Comparison of ENCODE assay signal across 8 cellular contexts in the genomic region with DNA sequence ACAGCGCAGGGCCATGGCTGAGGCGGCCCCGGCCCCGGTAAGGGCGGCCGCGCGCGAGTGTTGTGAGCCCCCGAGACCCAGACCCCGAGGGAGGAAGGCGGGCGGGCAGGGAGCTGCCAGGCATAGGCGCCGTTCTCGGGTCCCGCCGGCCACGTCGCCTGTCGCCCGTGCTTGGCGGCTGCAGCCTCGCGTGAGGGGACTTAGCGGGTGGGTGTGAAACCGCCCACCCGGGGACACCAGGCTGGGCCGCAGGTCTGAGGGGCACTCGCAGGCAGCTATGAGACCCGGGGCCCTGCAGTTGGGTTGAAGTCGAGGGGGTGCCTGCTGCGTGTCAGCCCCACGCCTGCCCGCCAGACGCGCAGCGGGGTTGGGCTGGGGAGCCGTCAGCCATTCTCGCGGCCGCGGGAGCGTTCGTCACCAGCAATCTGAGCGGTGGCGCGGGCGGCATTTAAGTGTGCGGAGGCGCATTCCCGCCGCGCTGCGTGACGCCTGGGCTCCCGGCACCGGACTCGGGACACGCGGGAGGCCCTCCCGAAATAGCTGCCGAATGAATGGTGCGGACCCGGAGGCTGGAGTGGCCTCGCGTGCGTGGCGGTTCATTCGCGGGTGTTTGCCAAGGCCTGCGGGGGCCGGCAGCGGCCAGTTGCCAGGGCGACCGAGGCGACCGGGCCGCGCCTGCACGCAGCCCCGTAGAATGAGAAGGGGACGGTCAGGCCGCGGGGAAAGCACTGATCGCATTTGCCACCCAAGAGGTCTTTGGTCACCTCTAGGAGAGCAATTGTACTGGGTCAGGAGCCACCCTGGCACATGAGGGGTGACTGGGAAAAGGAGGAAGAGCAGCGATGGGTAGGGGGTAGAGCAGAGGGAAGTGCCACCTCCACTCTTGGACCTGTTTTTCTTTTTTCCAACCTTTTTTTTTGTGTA. TPM values are rescaled to one million over a fixed set of nuclear protein-coding genes. Genes with fewer than 3 reads are reported as not detected.
DNase-seq lines count a peak whose midpoint lies in the region; ATAC-seq and TF ChIP-seq lines count a peak whose summit lies in the region.

No MANE protein-coding gene starts in this region.

- peak; percentile 38 for ATAC-seq in GM19455 (IDR thresholded peaks at IDR 0.05; ENCODE audit: unreplicated experiment)
- ATAC-seq in HG03558 (IDR thresholded peaks at IDR 0.05; ENCODE audit: extremely low read depth, unreplicated experiment) = peak; percentile 10
- ATAC-seq in left cardiac atrium = peak; percentile 64 to 73
- peak; percentile 51 for ATAC-seq in aorta (ENCODE audit: low FRiP score)

- H3K27ac ChIP-seq in SK-N-SH (ENCODE audit: low read depth in 2 of 2, low read length in 1 of 2) (peak overlapping the region; percentile 77 to 78), adipose tissue (ENCODE audit: low read depth, low read length) (peak overlapping the region; percentile 48), aorta (ENCODE audit: low read depth in 1 of 2, low read length in 2 of 2) (peak overlapping the region; percentile 20 to 76)

- CTCF ChIA-PET in SK-N-SH (lab: Yijun Ruan, JAX) = interaction anchor here (0.7 to 7.0 kb wide), 49 partner anchors 9 to 640 kb away, joined by 3 to 83 read pairs (median 4); partner anchors contain the start of genes ZNF282, ZNF425 and ZNF783

- H3K9me3 ChIP-seq in SK-N-SH = no peaks in the 10 kb centered on the region
- H3K9me3 ChIP-seq in aorta (ENCODE audit: control insufficient read depth, low read length) = no peaks in the 10 kb centered on the region

- intact Hi-C loops in left cardiac atrium (cut with DNase I) (loop anchor here in 1 of 2 donors (2.0 kb wide), 1 partner anchor 21 kb away; the partner anchor contains the start of gene ZNF425), posterior cingulate gyrus (cut with DNase I) (loop anchor here (1.0 to 5.0 kb wide), 2 partner anchors 22 to 89 kb away; partner anchors contain the start of genes ZNF212 and ZNF425), aorta (cut with DNase I) (loop anchor here in 1 of 2 donors (1.0 kb wide), 1 partner anchor 21 kb away; no protein-coding TSS in a partner anchor)

- H3K27me3 ChIP-seq in SK-N-SH (ENCODE audit: insufficient read depth) (no peaks in the 10 kb centered on the region), aorta (ENCODE audit: control insufficient read depth in 1 of 2, insufficient read depth in 2 of 2, low read length in 1 of 2) (no peaks in the 10 kb centered on the region)

- peak overlapping the region; percentile 95 for H3K4me2 ChIP-seq in SK-N-SH

- H3K9me2 ChIP-seq in SK-N-SH = no peaks in the 10 kb centered on the region

- H3K36me3 ChIP-seq in SK-N-SH (replicated peaks in 1 of 2; ENCODE audit: control insufficient read depth in 1 of 2, insufficient read depth in 2 of 2, low read length in 1 of 2) (no peaks in the 10 kb centered on the region), aorta (ENCODE audit: control insufficient read depth in 1 of 2, insufficient read depth in 2 of 2, low read length in 1 of 2) (no peaks in the 10 kb centered on the region)

- TF ChIP-seq CTCF in SK-N-SH (IDR thresholded peaks at IDR 0.05) = no peak

- peaks cover 54% of the 10 kb centered on the region for H3K79me2 ChIP-seq in SK-N-SH (ENCODE audit: insufficient read depth)

- H4K20me1 ChIP-seq in SK-N-SH (ENCODE audit: insufficient read depth) = peaks cover 21% of the 10 kb centered on the region

- H3K4me3 ChIP-seq in SK-N-SH (ENCODE audit: low read depth in 2 of 2, low read length in 1 of 2) (peak overlapping the region; percentile 64 to 95), aorta (ENCODE audit: low read length in 2 of 2) (peak overlapping the region; percentile 52 to 79)

- H3K4me1 ChIP-seq in SK-N-SH (ENCODE audit: control insufficient read depth in 1 of 2, insufficient read depth in 2 of 2, low read depth in 1 of 2, low read length in 1 of 2) = no peaks in the 10 kb centered on the region; a peak in 2 of 4 replicates
- no peaks in the 10 kb centered on the region for H3K4me1 ChIP-seq in aorta (ENCODE audit: control insufficient read depth in 1 of 2, insufficient read depth in 2 of 2, low read length in 2 of 2)

- H2AFZ ChIP-seq in SK-N-SH (ENCODE audit: low read depth) = peak overlapping the region; percentile 77

- no peak for TF ChIP-seq RAD21 in SK-N-SH (IDR thresholded peaks at IDR 0.05; ENCODE audit: low read length)

- WGBS in SK-N-SH (ENCODE audit: low lambda C conversion rate) = under 1% methylated on average over 55 of the region's 87 CpGs
- 0 to 1% (median 0%) methylated on average over 75 to 87 of the region's 87 CpGs for WGBS in adipose tissue, 3 donors
- 0% methylated on average over 80 to 87 of the region's 87 CpGs for WGBS in aorta, 2 donors

- TF ChIP-seq EP300 in SK-N-SH (IDR thresholded peaks at IDR 0.05; ENCODE audit: borderline replicate concordance in 1 of 2, low read depth in 1 of 2, low read length in 1 of 2) = no peak

- POLR2A ChIA-PET in SK-N-SH (lab: Yijun Ruan, JAX) = interaction anchor here (0.6 to 3.7 kb wide), 7 partner anchors 10 to 120 kb away, joined by 3 to 37 read pairs (median 6); partner anchors contain the start of genes PDIA4, ZNF282, ZNF425 and ZNF783

- H3K9ac ChIP-seq in SK-N-SH = peak overlapping the region; percentile 88

- peak; percentile 71 for DNase-seq in COLO668 (lab: John Stamatoyannopoulos, UW; ENCODE audit: unreplicated experiment)
- peak; percentile 87 for DNase-seq in SK-N-SH
- DNase-seq in left cardiac atrium = peak; percentile 67
- peak; percentile 32 to 93 (median 60) for DNase-seq in posterior cingulate gyrus
- DNase-seq in aorta = peak; percentile 72 to 90

- peaks cover 21% of the 10 kb centered on the region for H3F3A ChIP-seq in SK-N-SH (replicated peaks; ENCODE audit: insufficient read depth)

TF ChIP-seq in SK-N-SH, 30 proteins besides CTCF, POLR2A, EP300 and RAD21:
- TF ChIP-seq CHD2 (IDR thresholded peaks at IDR 0.05; ENCODE audit: low read length, partially characterized antibody) (peak; percentile 29), YY1 (IDR thresholded peaks at IDR 0.05; ENCODE audit: low read depth) (peak; percentile 64; the same call in 1 of the 2 replicates), MXI1 (IDR thresholded peaks at IDR 0.05; ENCODE audit: low read depth, low read length) (peak; percentile 75), FOXJ3 (CRISPR knock-in tag; IDR thresholded peaks at IDR 0.05) (no peak), SIN3A (IDR thresholded peaks at IDR 0.05; ENCODE audit: borderline replicate concordance, low read depth, low read length) (peak; percentile 58; the same call in 1 of the 2 replicates)

RNA-seq across cellular contexts. Expression of gene ZNF398, which starts 0.7 kb away (rescaled TPM):
- polyA plus RNA-seq in SK-N-SH (2012; rRNA removed) (4.5 and 4.7 TPM in 2 replicates), adipose tissue (1 to 10 TPM; 2.3 to 4.2 (median 2.5) TPM), aorta (1 to 10 TPM; 2.6 to 3.4 TPM)
- 2.8 and 3.6 TPM in 2 replicates for polyA plus RNA-seq in SK-N-SH (2012; cell fraction: cytosol; rRNA removed)
- polyA plus RNA-seq in SK-N-SH (2012; cell fraction: nucleus; rRNA removed) = 6.3 and 6.6 TPM in 2 replicates
- total RNA-seq in left cardiac atrium (10 to 100 TPM in 1 of 2 donors, 1 to 10 TPM in 1; 7.3 to 10.7 TPM), aorta (10 to 100 TPM; 12.4 to 14.1 TPM)

RNA-seq across cellular contexts. Expression of gene ZNF425, which starts 21.9 kb away (rescaled TPM):
- polyA plus RNA-seq in SK-N-SH (2012; rRNA removed) (1.4 and 1.6 TPM in 2 replicates), adipose tissue (1 to 10 TPM in 1 of 3 donors, under 1 TPM in 2; 0.56 to 1.3 (median 0.79) TPM), aorta (1 to 10 TPM; 1.9 to 2.1 TPM)
- polyA plus RNA-seq in SK-N-SH (2012; cell fraction: cytosol; rRNA removed) = 1.4 and 1.5 TPM in 2 replicates
- polyA plus RNA-seq in SK-N-SH (2012; cell fraction: nucleus; rRNA removed) = 1.9 TPM in 2 replicates
- total RNA-seq in left cardiac atrium (1 to 10 TPM in 1 of 2 donors, under 1 TPM in 1; 0.79 to 1.0 TPM), aorta (1 to 10 TPM; 1.0 to 1.3 TPM)

RNA-seq across cellular contexts. Expression of gene ZNF282, which starts 47.4 kb away (rescaled TPM):
- 15.0 and 17.9 TPM in 2 replicates for polyA plus RNA-seq in SK-N-SH (2012; rRNA removed)
- polyA plus RNA-seq in SK-N-SH (2012; cell fraction: cytosol; rRNA removed) = 7.0 and 10.8 TPM in 2 replicates
- 32.3 and 36.8 TPM in 2 replicates for polyA plus RNA-seq in SK-N-SH (2012; cell fraction: nucleus; rRNA removed)
- 10 to 100 TPM in 1 of 3 donors, 1 to 10 TPM in 2; 7.1 to 12.9 (median 9.3) TPM for polyA plus RNA-seq in adipose tissue
- total RNA-seq in left cardiac atrium = 10 to 100 TPM; 11.5 to 13.3 TPM
- 10 to 100 TPM; 15.5 to 21.4 TPM for total RNA-seq in aorta
- polyA plus RNA-seq in aorta = 1 to 10 TPM; 5.3 to 8.9 TPM

RNA-seq across cellular contexts. Expression of gene ZNF786, which starts 57.5 kb away (rescaled TPM):
- 5.0 and 5.9 TPM in 2 replicates for polyA plus RNA-seq in SK-N-SH (2012; rRNA removed)
- polyA plus RNA-seq in SK-N-SH (2012; cell fraction: cytosol; rRNA removed) = 3.1 and 4.6 TPM in 2 replicates
- 11.0 and 11.6 TPM in 2 replicates for polyA plus RNA-seq in SK-N-SH (2012; cell fraction: nucleus; rRNA removed)
- polyA plus RNA-seq in adipose tissue = 1 to 10 TPM; 1.5 to 1.9 (median 1.7) TPM
- 1 to 10 TPM; 2.9 to 3.0 TPM for total RNA-seq in left cardiac atrium
- 1 to 10 TPM; 4.3 to 6.4 TPM for total RNA-seq in aorta
- polyA plus RNA-seq in aorta = 1 to 10 TPM in 1 of 2 donors, under 1 TPM in 1; 0.63 to 3.4 TPM

Comparison
In these comparisons a context has a peak if more than half of its experiments do, and no peak if none do; other contexts are left out.
1. Peak in every context shown above with its lines: DNase-seq, ATAC-seq, H3K4me3 ChIP-seq and H3K27ac ChIP-seq.
2. ATAC-seq: peak in every context shown above with its lines; median percentile 68 in left cardiac atrium; 51 in aorta; 38 in GM19455; 10 in HG03558.